Comparison of ENCODE assay signal across 12 cellular contexts in genomic region chr21:38950388-38951094, GRCh38.
DNase-seq lines count a peak whose midpoint lies in the region; ATAC-seq and TF ChIP-seq lines count a peak whose summit lies in the region.
"Had no signal": no experiment of that assay in that cellular context is flagged by ENCODE, and none has a peak within 500 bp of the region (broad histone marks: within the 10 kb centered on the region; RNA-seq: fewer than 3 reads in every experiment).

No MANE protein-coding gene starts in this region.

- H3K27me3 ChIP-seq in smooth muscle cell (ENCODE audit: low read depth) (no peaks in the 10 kb centered on the region), MM.1S (replicated peaks; ENCODE audit: insufficient read depth, low read length) (peaks cover 13% of the 10 kb centered on the region; the same call in 1 of the 2 replicates), SJCRH30 (no peaks in the 10 kb centered on the region)
- H3K27me3 ChIP-seq: SJSA1 had no signal

- TF ChIP-seq CTCF in smooth muscle cell (IDR thresholded peaks at IDR 0.05; ENCODE audit: borderline replicate concordance, insufficient read depth, poor library complexity, severe bottlenecking) (no peak), MM.1S (IDR thresholded peaks at IDR 0.05; ENCODE audit: low read length) (no peak)

- H2AFZ ChIP-seq in smooth muscle cell (ENCODE audit: low read depth) (no peak overlapping the region), MM.1S (ENCODE audit: low read length) (no peak overlapping the region)

- 34% methylated on average over 4 of the region's 4 CpGs for WGBS in smooth muscle cell (ENCODE audit: low lambda C conversion rate)

- H3K27ac ChIP-seq in smooth muscle cell (ENCODE audit: low read depth) (peak overlapping the region; percentile 38), MM.1S (ENCODE audit: low read length) (no peak overlapping the region), SJCRH30 (no peak overlapping the region)
- H3K27ac ChIP-seq: SJSA1 had no signal

- H3K36me3 ChIP-seq in smooth muscle cell (ENCODE audit: low read depth) (no peaks in the 10 kb centered on the region), MM.1S (replicated peaks; ENCODE audit: insufficient read depth, low read length) (no peaks in the 10 kb centered on the region), SJCRH30 (no peaks in the 10 kb centered on the region)
- H3K36me3 ChIP-seq: SJSA1 had no signal

- H4K20me1 ChIP-seq in smooth muscle cell (ENCODE audit: low read depth) (no peaks in the 10 kb centered on the region), MM.1S (ENCODE audit: insufficient read depth, low read length) (no peaks in the 10 kb centered on the region)

- no peak overlapping the region for H3K4me2 ChIP-seq in smooth muscle cell
- H3K4me2 ChIP-seq in MM.1S (ENCODE audit: low read depth, low read length) = no peak overlapping the region

- H3K9me3 ChIP-seq in smooth muscle cell (replicated peaks; ENCODE audit: low read depth) (no peaks in the 10 kb centered on the region), MM.1S (replicated peaks; ENCODE audit: insufficient read depth, low read length) (no peaks in the 10 kb centered on the region), SJCRH30 (replicated peaks) (no peaks in the 10 kb centered on the region)
- H3K9me3 ChIP-seq: SJSA1 had no signal

- H3K4me3 ChIP-seq in smooth muscle cell = no peak overlapping the region
- no peak overlapping the region for H3K4me3 ChIP-seq in MM.1S (ENCODE audit: low read length)
- H3K4me3 ChIP-seq in SJCRH30 = no peak overlapping the region
- H3K4me3 ChIP-seq: SJSA1 had no signal

- ATAC-seq in HG03196 (IDR thresholded peaks at IDR 0.05; ENCODE audit: unreplicated experiment) = no peak

- no peak overlapping the region for H3K9ac ChIP-seq in smooth muscle cell (ENCODE audit: low read depth)
- H3K9ac ChIP-seq in MM.1S (ENCODE audit: low read length) = no peak overlapping the region

- no peaks in the 10 kb centered on the region for H3K9me2 ChIP-seq in MM.1S (replicated peaks; ENCODE audit: insufficient read depth, low read length)

- peak; percentile 77 for DNase-seq in HCEC 1CT
- peak; percentile 85 for DNase-seq in NCI-H510A treated with DMSO at 0.1 percent for 48 hours (lab: John Stamatoyannopoulos, UW)
- DNase-seq in fibroblast of peridontal ligament (ENCODE audit: extremely low read depth) = peak; percentile 37
- DNase-seq in smooth muscle cell (lab: John Stamatoyannopoulos, UW; ENCODE audit: unreplicated experiment) = no peak
- no peak for DNase-seq in MM.1S
- DNase-seq in SJCRH30 = no peak
- DNase-seq: effector CD4-positive, alpha-beta T cell; H7; mesendoderm; NCI-H524 treated with DMSO at 0.1 percent for 48 hours had no signal

- H3F3A ChIP-seq in smooth muscle cell (ENCODE audit: low read depth) (peaks cover 3% of the 10 kb centered on the region), MM.1S (ENCODE audit: insufficient read depth, low read length) (no peaks in the 10 kb centered on the region)

- no peaks in the 10 kb centered on the region for H3K4me1 ChIP-seq in smooth muscle cell (ENCODE audit: low read depth)
- no peaks in the 10 kb centered on the region for H3K4me1 ChIP-seq in MM.1S (ENCODE audit: low read length)
- no peaks in the 10 kb centered on the region for H3K4me1 ChIP-seq in SJCRH30

- H3K79me2 ChIP-seq in smooth muscle cell (ENCODE audit: low read depth) (no peaks in the 10 kb centered on the region), MM.1S (ENCODE audit: low read length) (no peaks in the 10 kb centered on the region)

Comparison
In these comparisons a context has a peak if more than half of its experiments do, and no peak if none do; other contexts are left out.
1. DNase-seq: peak in HCEC 1CT (single experiment), NCI-H510A treated with DMSO at 0.1 percent for 48 hours (single experiment) and fibroblast of peridontal ligament (single experiment); none in smooth muscle cell (single experiment), MM.1S (single experiment) and SJCRH30 (0 of 2).